ENCODE assay signal across 10 cellular contexts in the genomic region with DNA sequence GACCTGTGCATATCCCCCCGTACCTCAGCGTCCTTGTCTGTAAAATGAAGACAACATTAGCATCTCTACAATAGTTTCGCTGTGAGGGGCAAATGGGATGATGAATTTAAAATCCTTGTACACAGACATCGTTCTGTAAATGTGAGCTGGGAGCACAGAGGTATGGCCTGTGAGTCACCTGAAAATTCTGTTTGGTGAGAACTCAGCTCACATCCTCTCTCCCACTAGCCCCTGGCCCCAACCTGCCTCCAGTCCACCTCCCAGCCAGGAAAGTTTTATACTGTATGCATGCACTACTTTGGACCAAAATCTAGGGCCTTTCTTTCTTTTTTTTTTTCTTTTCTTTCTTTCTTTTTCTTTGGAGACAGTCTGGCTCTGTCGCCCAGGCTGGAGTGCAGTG. TPM values are rescaled to one million over a fixed set of nuclear protein-coding genes. Genes with fewer than 3 reads are reported as not detected.
"Had no signal": no experiment of that assay in that cellular context is flagged by ENCODE, and none has a peak within 500 bp of the region (broad histone marks: within the 10 kb centered on the region; RNA-seq: fewer than 3 reads in every experiment).

No MANE protein-coding gene starts in this region.

- H3K4me3 ChIP-seq: HAP-1 had no signal

- H3K9me3 ChIP-seq: HAP-1 had no signal

- H3K4me1 ChIP-seq: HAP-1 had no signal

- H3K36me3 ChIP-seq: HAP-1 had no signal

- DNase-seq: GOT3, H7, HFFc6, KBM-7 had no signal

- ATAC-seq: HCT116, HepG2 had no signal

- H3K27ac ChIP-seq: HL-60 had no signal

RNA-seq across cellular contexts. Expression of gene IZUMO2, which starts 8.7 kb away (rescaled TPM):
- total RNA-seq: H4, H7, HepG2, HFFc6, HT1080 had no signal

RNA-seq across cellular contexts. Expression of gene MYH14, which starts 31.7 kb away (rescaled TPM):
- total RNA-seq: HT1080 had no signal
